Comparison of ENCODE assay signal across 39 cellular contexts in genomic region chr3:77025476-77025875, GRCh38. TPM values are rescaled to one million over a fixed set of nuclear protein-coding genes. Genes with fewer than 3 reads are reported as not detected.
"Had no signal": no experiment of that assay in that cellular context is flagged by ENCODE, and none has a peak within 500 bp of the region (broad histone marks: within the 10 kb centered on the region; RNA-seq: fewer than 3 reads in every experiment).

No MANE protein-coding gene starts in this region.

- H3K27me3 ChIP-seq: adrenal gland, ascending aorta, breast epithelium, cardiac muscle cell, dorsolateral prefrontal cortex, esophagus muscularis mucosa, foreskin keratinocyte, gastrocnemius medialis, heart left ventricle had no signal

- H3K9me3 ChIP-seq: adrenal gland, ascending aorta, breast epithelium, esophagus muscularis mucosa, gastrocnemius medialis, heart left ventricle had no signal

- H3K9me3 Mint-ChIP-seq: activated T-helper 1 cell treated with anti-CD3 and anti-CD28 coated beads, Interleukin-12 subunit alpha, Interleukin-12 subunit beta, Interleukin-2, Interleukin-4 antibody, amounts not matched to agents 30 ng/mL and 10 ng/mL and 1 ng/mL, durations not matched to agents 14 hours and 24 hours and 36 hours; dendritic cell treated with granulocyte-macrophage colony-stimulating factor and Interleukin-4, amounts not matched to agents 40 ng/mL and 50 ng/mL, for 4 days; endodermal cell had no signal

- H3K4me1 Mint-ChIP-seq: activated CD4-positive, alpha-beta T cell treated with anti-CD3 and anti-CD28 coated beads for 36 hours; activated CD4-positive, alpha-beta T cell treated with anti-CD3 and anti-CD28 coated beads, Interleukin-2, amount 10 ng/mL, durations not matched to agents 24 days and 14 days; activated CD8-positive, alpha-beta memory T cell treated with anti-CD3 and anti-CD28 coated beads, Interleukin-2, amount 10 ng/mL, durations not matched to agents 7 days and 5 days; activated naive CD4-positive, alpha-beta T cell treated with anti-CD3 and anti-CD28 coated beads, Interleukin-2, amount 50 U/mL, for 24 hours; activated naive CD8-positive, alpha-beta T cell treated with anti-CD3 and anti-CD28 coated beads for 36 hours; activated naive CD8-positive, alpha-beta T cell treated with anti-CD3 and anti-CD28 coated beads, Interleukin-2, amount 50 U/mL, for 24 hours; central memory CD8-positive, alpha-beta T cell; T-helper 17 cell had no signal

- H3K27ac Mint-ChIP-seq: activated CD4-positive, alpha-beta memory T cell treated with anti-CD3 and anti-CD28 coated beads for 36 hours; activated CD4-positive, alpha-beta T cell treated with anti-CD3 and anti-CD28 coated beads for 36 hours; activated CD4-positive, alpha-beta T cell treated with anti-CD3 and anti-CD28 coated beads, Interleukin-2, amount 10 ng/mL, durations not matched to agents 24 days and 14 days; activated CD8-positive, alpha-beta memory T cell treated with anti-CD3 and anti-CD28 coated beads, Interleukin-2, amount 10 ng/mL, durations not matched to agents 7 days and 5 days; activated CD8-positive, alpha-beta T cell treated with anti-CD3 and anti-CD28 coated beads, Interleukin-2, amount 10 ng/mL, durations not matched to agents 7 days and 5 days; activated naive CD4-positive, alpha-beta T cell treated with anti-CD3 and anti-CD28 coated beads for 36 hours; activated naive CD4-positive, alpha-beta T cell treated with anti-CD3 and anti-CD28 coated beads, Interleukin-2, amount 50 U/mL, for 24 hours; activated naive CD8-positive, alpha-beta T cell treated with anti-CD3 and anti-CD28 coated beads for 36 hours; activated naive CD8-positive, alpha-beta T cell treated with anti-CD3 and anti-CD28 coated beads, Interleukin-2, amount 50 U/mL, for 24 hours; activated T-helper 1 cell treated with anti-CD3 and anti-CD28 coated beads, Interleukin-12 subunit alpha, Interleukin-12 subunit beta, Interleukin-2, Interleukin-4 antibody, amounts not matched to agents 30 ng/mL and 10 ng/mL and 1 ng/mL, durations not matched to agents 14 hours and 24 hours and 36 hours; activated T-helper 2 cell treated with anti-CD3 and anti-CD28 coated beads, Interferon-gamma antibody, Interleukin-2, Interleukin-4, amounts not matched to agents 10 μg/mL and 5 μg/mL and 100 μg/mL, durations not matched to agents 14 hours and 24 hours and 36 hours; brain; dendritic cell treated with granulocyte-macrophage colony-stimulating factor and Interleukin-4, amounts not matched to agents 40 ng/mL and 50 ng/mL, for 4 days; endodermal cell; T-helper 17 cell; T-helper 2 cell treated with Interferon-gamma antibody and Interleukin-4, amounts not matched to agents 5 μg/mL and 100 μg/mL, for 36 hours had no signal

- H3K4me3 ChIP-seq: adrenal gland, ascending aorta, breast epithelium, cardiac muscle cell, coronary artery, dorsolateral prefrontal cortex, esophagus muscularis mucosa, gastrocnemius medialis, heart left ventricle had no signal

- H3K4me3 Mint-ChIP-seq: activated CD4-positive, alpha-beta memory T cell treated with anti-CD3 and anti-CD28 coated beads for 36 hours; activated CD4-positive, alpha-beta T cell treated with anti-CD3 and anti-CD28 coated beads for 36 hours; activated CD4-positive, alpha-beta T cell treated with anti-CD3 and anti-CD28 coated beads, Interleukin-2, amount 10 ng/mL, durations not matched to agents 24 days and 14 days; activated CD8-positive, alpha-beta memory T cell treated with anti-CD3 and anti-CD28 coated beads, Interleukin-2, amount 10 ng/mL, durations not matched to agents 7 days and 5 days; activated CD8-positive, alpha-beta T cell treated with anti-CD3 and anti-CD28 coated beads, Interleukin-2, amount 10 ng/mL, durations not matched to agents 7 days and 5 days; activated naive CD4-positive, alpha-beta T cell treated with anti-CD3 and anti-CD28 coated beads for 36 hours; activated naive CD4-positive, alpha-beta T cell treated with anti-CD3 and anti-CD28 coated beads, Interleukin-2, amount 50 U/mL, for 24 hours; activated naive CD8-positive, alpha-beta T cell treated with anti-CD3 and anti-CD28 coated beads for 36 hours; activated naive CD8-positive, alpha-beta T cell treated with anti-CD3 and anti-CD28 coated beads, Interleukin-2, amount 50 U/mL, for 24 hours; activated T-helper 1 cell treated with anti-CD3 and anti-CD28 coated beads, Interleukin-12 subunit alpha, Interleukin-12 subunit beta, Interleukin-2, Interleukin-4 antibody, amounts not matched to agents 30 ng/mL and 10 ng/mL and 1 ng/mL, durations not matched to agents 14 hours and 24 hours and 36 hours; brain; central memory CD8-positive, alpha-beta T cell; dendritic cell treated with granulocyte-macrophage colony-stimulating factor and Interleukin-4, amounts not matched to agents 40 ng/mL and 50 ng/mL, for 4 days; endodermal cell; T-helper 17 cell; T-helper 2 cell treated with Interferon-gamma antibody and Interleukin-4, amounts not matched to agents 5 μg/mL and 100 μg/mL, for 36 hours had no signal

- H3K27ac ChIP-seq: adrenal gland, ascending aorta, breast epithelium, cardiac muscle cell, coronary artery, dorsolateral prefrontal cortex, esophagus muscularis mucosa, foreskin keratinocyte, gastrocnemius medialis, heart left ventricle, WERI-Rb-1 had no signal

- H3K36me3 ChIP-seq: adrenal gland, ascending aorta, breast epithelium, cardiac muscle cell, esophagus muscularis mucosa, gastrocnemius medialis, heart left ventricle, WERI-Rb-1 had no signal

- DNase-seq: activated CD4-positive, alpha-beta memory T cell treated with anti-CD3 and anti-CD28 coated beads for 36 hours; activated CD4-positive, alpha-beta T cell treated with anti-CD3 and anti-CD28 coated beads for 36 hours; activated CD4-positive, alpha-beta T cell treated with anti-CD3 and anti-CD28 coated beads, Interleukin-2, amount 10 ng/mL, durations not matched to agents 24 days and 14 days; activated CD4-positive, CD25-positive, alpha-beta regulatory T cell; activated CD4-positive, CD25-positive, alpha-beta regulatory T cell treated with anti-CD3 and anti-CD28 coated beads, Interleukin-2, amount 50 U/mL, for 72 hours; activated CD8-positive, alpha-beta memory T cell treated with anti-CD3 and anti-CD28 coated beads, Interleukin-2, amount 10 ng/mL, durations not matched to agents 7 days and 5 days; activated CD8-positive, alpha-beta memory T cell treated with anti-CD3 and anti-CD28 coated beads, Interleukin-2, amount 50 U/mL, for 4 hours; activated CD8-positive, alpha-beta T cell treated with anti-CD3 and anti-CD28 coated beads, Interleukin-2, amount 10 ng/mL, durations not matched to agents 7 days and 5 days; activated effector memory CD4-positive, alpha-beta T cell treated with anti-CD3 and anti-CD28 coated beads, Interleukin-2, amount 50 U/mL, for 16 hours; activated naive CD4-positive, alpha-beta T cell treated with anti-CD3 and anti-CD28 coated beads for 36 hours; activated naive CD8-positive, alpha-beta T cell treated with anti-CD3 and anti-CD28 coated beads for 36 hours; activated naive CD8-positive, alpha-beta T cell treated with anti-CD3 and anti-CD28 coated beads, Interleukin-2, amount 50 U/mL, for 24 hours; activated T-cell treated with anti-CD3 and anti-CD28 coated beads, Interleukin-2, amount 50 U/mL, for 1 hour; activated T-cell treated with anti-CD3 and anti-CD28 coated beads, Interleukin-2, amount 50 U/mL, for 48 hours; adrenal gland; dorsolateral prefrontal cortex; effector memory CD4-positive, alpha-beta T cell; endodermal cell; foreskin keratinocyte; gastrocnemius medialis; glutamatergic neuron; heart left ventricle; T-helper 1 cell; T-helper 17 cell; T1000; WERI-Rb-1 had no signal

- H3K27me3 Mint-ChIP-seq: activated CD4-positive, alpha-beta memory T cell treated with anti-CD3 and anti-CD28 coated beads for 36 hours; activated CD4-positive, alpha-beta T cell treated with anti-CD3 and anti-CD28 coated beads for 36 hours; activated CD4-positive, alpha-beta T cell treated with anti-CD3 and anti-CD28 coated beads, Interleukin-2, amount 10 ng/mL, durations not matched to agents 24 days and 14 days; activated CD8-positive, alpha-beta memory T cell treated with anti-CD3 and anti-CD28 coated beads, Interleukin-2, amount 10 ng/mL, durations not matched to agents 7 days and 5 days; activated naive CD4-positive, alpha-beta T cell treated with anti-CD3 and anti-CD28 coated beads, Interleukin-2, amount 50 U/mL, for 24 hours; activated naive CD8-positive, alpha-beta T cell treated with anti-CD3 and anti-CD28 coated beads for 36 hours; activated naive CD8-positive, alpha-beta T cell treated with anti-CD3 and anti-CD28 coated beads, Interleukin-2, amount 50 U/mL, for 24 hours; brain; central memory CD8-positive, alpha-beta T cell; dendritic cell treated with granulocyte-macrophage colony-stimulating factor and Interleukin-4, amounts not matched to agents 40 ng/mL and 50 ng/mL, for 4 days; T-helper 17 cell had no signal

- H3K36me3 Mint-ChIP-seq: activated CD4-positive, alpha-beta memory T cell treated with anti-CD3 and anti-CD28 coated beads for 36 hours; activated CD8-positive, alpha-beta memory T cell treated with anti-CD3 and anti-CD28 coated beads, Interleukin-2, amount 10 ng/mL, durations not matched to agents 7 days and 5 days; activated naive CD4-positive, alpha-beta T cell treated with anti-CD3 and anti-CD28 coated beads, Interleukin-2, amount 50 U/mL, for 24 hours; activated naive CD8-positive, alpha-beta T cell treated with anti-CD3 and anti-CD28 coated beads for 36 hours; brain had no signal

- H3K4me1 ChIP-seq: adrenal gland, ascending aorta, breast epithelium, esophagus muscularis mucosa, foreskin keratinocyte, gastrocnemius medialis, heart left ventricle had no signal

RNA-seq across cellular contexts. Expression of gene ROBO2, which starts 14.4 kb away (rescaled TPM):
- total RNA-seq: activated CD4-positive, alpha-beta memory T cell treated with anti-CD3 and anti-CD28 coated beads for 36 hours; activated CD4-positive, alpha-beta T cell treated with anti-CD3 and anti-CD28 coated beads for 36 hours; activated CD4-positive, alpha-beta T cell treated with anti-CD3 and anti-CD28 coated beads, Interleukin-2, amount 10 ng/mL, durations not matched to agents 24 days and 14 days; activated CD8-positive, alpha-beta memory T cell treated with anti-CD3 and anti-CD28 coated beads for 36 hours; activated CD8-positive, alpha-beta memory T cell treated with anti-CD3 and anti-CD28 coated beads, Interleukin-2, amount 10 ng/mL, durations not matched to agents 7 days and 5 days; activated CD8-positive, alpha-beta T cell treated with anti-CD3 and anti-CD28 coated beads, Interleukin-2, amount 10 ng/mL, durations not matched to agents 7 days and 5 days; activated naive CD4-positive, alpha-beta T cell treated with anti-CD3 and anti-CD28 coated beads for 36 hours; activated naive CD8-positive, alpha-beta T cell treated with anti-CD3 and anti-CD28 coated beads for 36 hours; activated T-helper 1 cell treated with anti-CD3 and anti-CD28 coated beads, Interleukin-12 subunit alpha, Interleukin-12 subunit beta, Interleukin-2, Interleukin-4 antibody, amounts not matched to agents 30 ng/mL and 10 ng/mL and 1 ng/mL, durations not matched to agents 14 hours and 24 hours and 36 hours; activated T-helper 2 cell treated with anti-CD3 and anti-CD28 coated beads, Interferon-gamma antibody, Interleukin-2, Interleukin-4, amounts not matched to agents 10 μg/mL and 5 μg/mL and 100 μg/mL, durations not matched to agents 14 hours and 24 hours and 36 hours; T-helper 17 cell had no signal
